9 cellular contexts compared by ENCODE assay signal in genomic region chr6:10465633-10466499, GRCh38. TPM values are rescaled to one million over a fixed set of nuclear protein-coding genes. Genes with fewer than 3 reads are reported as not detected.
DNase-seq lines count a peak whose midpoint lies in the region; ATAC-seq and TF ChIP-seq lines count a peak whose summit lies in the region.
"Had no signal": no experiment of that assay in that cellular context is flagged by ENCODE, and none has a peak within 500 bp of the region (broad histone marks: within the 10 kb centered on the region; RNA-seq: fewer than 3 reads in every experiment).

No MANE protein-coding gene starts in this region.

- TF ChIP-seq CTCF in WTC11 (IDR thresholded peaks at IDR 0.05) = peak; percentile 40; the same call in 1 of the 2 replicates
- peak; percentile 75 for TF ChIP-seq CTCF in kidney epithelial cell (IDR thresholded peaks at IDR 0.05; ENCODE audit: insufficient read depth, low read length, poor library complexity, severe bottlenecking)
- TF ChIP-seq CTCF in ovary (IDR thresholded peaks at IDR 0.05) = no peak

- no peak for TF ChIP-seq POLR2A in ovary (IDR thresholded peaks at IDR 0.05)

- no peaks in the 10 kb centered on the region for H3K36me3 Mint-ChIP-seq in WTC11
- H3K36me3 Mint-ChIP-seq: activated naive CD8-positive, alpha-beta T cell treated with anti-CD3 and anti-CD28 coated beads, Interleukin-2, amount 10 ng/mL, durations not matched to agents 7 days and 5 days had no signal

- no peaks in the 10 kb centered on the region for H3K36me3 ChIP-seq in kidney epithelial cell (ENCODE audit: control insufficient read depth, insufficient read depth, low read length)
- H3K36me3 ChIP-seq in ovary = no peaks in the 10 kb centered on the region

- peak overlapping the region; percentile 19 for H3K4me3 Mint-ChIP-seq in WTC11
- H3K4me3 Mint-ChIP-seq: activated naive CD8-positive, alpha-beta T cell treated with anti-CD3 and anti-CD28 coated beads, Interleukin-2, amount 10 ng/mL, durations not matched to agents 7 days and 5 days had no signal

- ATAC-seq in WTC11 (peak; percentile 85), GM19452 (IDR thresholded peaks at IDR 0.05; ENCODE audit: unreplicated experiment) (no peak), GM19463 (IDR thresholded peaks at IDR 0.05; ENCODE audit: unreplicated experiment) (no peak)

- no peaks in the 10 kb centered on the region for H3K4me1 ChIP-seq in ovary (ENCODE audit: insufficient read depth)

- H3K4me1 Mint-ChIP-seq in WTC11 = peaks cover 15% of the 10 kb centered on the region
- H3K4me1 Mint-ChIP-seq: activated naive CD8-positive, alpha-beta T cell treated with anti-CD3 and anti-CD28 coated beads, Interleukin-2, amount 10 ng/mL, durations not matched to agents 7 days and 5 days had no signal

- peak; percentile 50 for DNase-seq in activated CD8-positive, alpha-beta memory T cell treated with anti-CD3 and anti-CD28 coated beads, Interleukin-2, amount 50 U/mL, for 48 hours
- no peak for DNase-seq in activated CD8-positive, alpha-beta memory T cell treated with anti-CD3 and anti-CD28 coated beads, Interleukin-2, amount 50 U/mL, for 4 hours
- peak; percentile 83 for DNase-seq in WTC11 (ENCODE audit: low spot score)
- DNase-seq in kidney epithelial cell (ENCODE audit: low read depth) = no peak
- DNase-seq in ovary = no peak
- DNase-seq: activated naive CD8-positive, alpha-beta T cell treated with anti-CD3 and anti-CD28 coated beads, Interleukin-2, amount 10 ng/mL, durations not matched to agents 7 days and 5 days had no signal

- H3K27me3 Mint-ChIP-seq in WTC11 (ENCODE audit: low read depth) = peaks cover 10% of the 10 kb centered on the region; the same call in 1 of the 2 replicates

- H3K9me3 ChIP-seq in ovary = no peaks in the 10 kb centered on the region

- intact Hi-C loops in ovary (cut with DNase I) = no loop called here

- CTCF ChIA-PET in WTC11 (lab: Charles Lee) = interaction anchor here (0.6 to 2.8 kb wide), 59 partner anchors 8 to 1984 kb away, joined by 3 to 49 read pairs (median 5); partner anchors contain the start of genes C6orf52, GCNT2, MAK and PAK1IP1

- peak; percentile 58 for TF ChIP-seq RAD21 in Ishikawa (IDR thresholded peaks at IDR 0.05; ENCODE audit: low read depth)

- no peak overlapping the region for H3K27ac ChIP-seq in ovary

- no peak for TF ChIP-seq EP300 in Ishikawa (IDR thresholded peaks at IDR 0.05; ENCODE audit: borderline replicate concordance)
- no peak for TF ChIP-seq EP300 in ovary (IDR thresholded peaks at IDR 0.05)

- POLR2A ChIA-PET in WTC11 (lab: Charles Lee) = interaction anchor here (1.2 kb wide), 1 partner anchor 11 kb away, joined by 3 read pairs; no protein-coding TSS in a partner anchor

- WGBS in ovary, 3 donors = 36 to 42% (median 38%) methylated on average over 20 of the region's 20 CpGs

- no peak overlapping the region for H3K4me3 ChIP-seq in kidney epithelial cell (ENCODE audit: low read depth, low read length)
- H3K4me3 ChIP-seq in ovary = no peak overlapping the region

- H3K9me3 Mint-ChIP-seq in WTC11 = peaks cover 4% of the 10 kb centered on the region
- H3K9me3 Mint-ChIP-seq: activated naive CD8-positive, alpha-beta T cell treated with anti-CD3 and anti-CD28 coated beads, Interleukin-2, amount 10 ng/mL, durations not matched to agents 7 days and 5 days had no signal

- no peaks in the 10 kb centered on the region for H3K27me3 ChIP-seq in kidney epithelial cell (ENCODE audit: control insufficient read depth, insufficient read depth, low read length)
- H3K27me3 ChIP-seq in ovary = no peaks in the 10 kb centered on the region

- no peak overlapping the region for H3K27ac Mint-ChIP-seq in WTC11
- H3K27ac Mint-ChIP-seq: activated naive CD8-positive, alpha-beta T cell treated with anti-CD3 and anti-CD28 coated beads, Interleukin-2, amount 10 ng/mL, durations not matched to agents 7 days and 5 days had no signal

TF ChIP-seq in Ishikawa, 13 proteins besides CTCF, POLR2A, EP300 and RAD21:
- peak; percentile 49; the same call in 1 of the 2 replicates for TF ChIP-seq TEAD4 (IDR thresholded peaks at IDR 0.05)
- TF ChIP-seq TCF12 (IDR thresholded peaks at IDR 0.05; ENCODE audit: low read depth) = no peak

TF ChIP-seq in WTC11, 78 proteins besides CTCF, POLR2A, EP300 and RAD21 (continues in another document):
- TF ChIP-seq AFF4 (CRISPR knock-in tag; IDR thresholded peaks at IDR 0.05; ENCODE audit: borderline replicate concordance) (no peak), FOXK1 (CRISPR knock-in tag; IDR thresholded peaks at IDR 0.05) (no peak), HMGA2 (CRISPR knock-in tag; IDR thresholded peaks at IDR 0.05) (no peak), TP53 (CRISPR knock-in tag; IDR thresholded peaks at IDR 0.05) (no peak), E2F1 (CRISPR knock-in tag; IDR thresholded peaks at IDR 0.05) (no peak), SOX15 (CRISPR knock-in tag; IDR thresholded peaks at IDR 0.05) (no peak), NR1H2 (CRISPR knock-in tag; IDR thresholded peaks at IDR 0.05) (no peak), ZNF423 (CRISPR knock-in tag; IDR thresholded peaks at IDR 0.05) (no peak), CBFB (CRISPR knock-in tag; IDR thresholded peaks at IDR 0.05; ENCODE audit: low read depth) (no peak), IRF1 (CRISPR knock-in tag; IDR thresholded peaks at IDR 0.05) (no peak), USF2 (CRISPR knock-in tag; IDR thresholded peaks at IDR 0.05) (no peak), SP1 (CRISPR knock-in tag; conservative IDR thresholded peaks at IDR 0.05) (no peak)

RNA-seq across cellular contexts. Expression of gene TFAP2A, which starts 51.0 kb away (rescaled TPM):
- total RNA-seq in WTC11 (2021) (0.27 to 0.42 TPM (median 0.30 TPM) in 3 replicates), kidney epithelial cell (8.8 and 11.2 TPM in 2 replicates), ovary (under 1 TPM in 6 of 7 donors, not detected in 1; 0.10 to 0.67 (median 0.20) TPM)
- polyA plus RNA-seq in ovary = under 1 TPM; 0.12 to 0.15 TPM
- total RNA-seq: activated naive CD8-positive, alpha-beta T cell treated with anti-CD3 and anti-CD28 coated beads, Interleukin-2, amount 10 ng/mL, durations not matched to agents 7 days and 5 days had no signal

RNA-seq across cellular contexts. Expression of gene GCNT2, which starts 55.3 kb away (rescaled TPM):
- total RNA-seq in WTC11 (2021) (51.2 to 66.7 TPM (median 62.7 TPM) in 3 replicates), kidney epithelial cell (6.5 and 7.3 TPM in 2 replicates), ovary (1 to 10 TPM in 5 of 7 donors, under 1 TPM in 2; 0.92 to 3.8 (median 1.3) TPM)
- polyA plus RNA-seq in ovary = 1 to 10 TPM; 1.8 to 3.4 TPM

Comparison
In these comparisons a context has a peak if more than half of its experiments do, and no peak if none do; other contexts are left out.
1. DNase-seq: peak in activated CD8-positive, alpha-beta memory T cell treated with anti-CD3 and anti-CD28 coated beads, Interleukin-2, amount 50 U/mL, for 48 hours (single experiment) and WTC11 (single experiment); none in activated CD8-positive, alpha-beta memory T cell treated with anti-CD3 and anti-CD28 coated beads, Interleukin-2, amount 50 U/mL, for 4 hours (single experiment), kidney epithelial cell (single experiment) and ovary (0 of 5).
2. CTCF ChIP-seq: peak in WTC11 (single experiment) and kidney epithelial cell (single experiment); none in ovary (0 of 3).